ENCODE assay signal across 12 cellular contexts in the genomic region with DNA sequence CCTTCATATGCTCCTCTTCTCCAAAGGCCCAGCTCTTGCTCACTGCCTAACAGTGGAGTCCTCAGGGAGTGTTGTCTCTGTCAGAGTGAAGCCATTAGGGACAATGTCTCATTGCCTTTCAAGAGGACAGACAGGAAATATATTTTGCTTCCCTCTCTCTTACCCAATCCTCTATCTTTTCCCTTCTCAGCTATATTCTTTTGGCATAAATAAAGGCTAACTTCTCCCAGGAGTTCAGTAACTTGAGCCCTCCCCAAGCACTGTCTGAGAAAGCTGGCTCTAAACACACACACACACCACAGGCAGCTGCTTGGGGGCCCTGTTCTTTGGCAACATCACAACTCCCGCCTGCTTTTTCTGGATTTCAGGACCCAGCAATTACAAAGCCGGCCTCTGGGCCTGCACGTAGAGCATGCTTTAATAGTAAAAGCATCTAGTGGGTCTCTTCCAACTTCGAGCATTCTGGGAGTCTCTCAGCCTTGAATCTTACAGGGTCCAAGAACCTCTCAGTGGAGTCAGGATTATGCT. TPM values are rescaled to one million over a fixed set of nuclear protein-coding genes. Genes with fewer than 3 reads are reported as not detected.
DNase-seq lines count a peak whose midpoint lies in the region; ATAC-seq and TF ChIP-seq lines count a peak whose summit lies in the region.
"Had no signal": no experiment of that assay in that cellular context is flagged by ENCODE, and none has a peak within 500 bp of the region (broad histone marks: within the 10 kb centered on the region; RNA-seq: fewer than 3 reads in every experiment).

No MANE protein-coding gene starts in this region.

- no peak overlapping the region for H3K27ac ChIP-seq in PC-3 (ENCODE audit: low read length)

- no peaks in the 10 kb centered on the region for H3K27me3 ChIP-seq in PC-3 (ENCODE audit: low read length)

- DNase-seq in HEK293T (ENCODE audit: extremely low spot score), result peak; percentile 39
- DNase-seq in left colon, result peak; percentile 31 to 50
- DNase-seq in stromal cell of bone marrow (ENCODE audit: low read depth), result peak; percentile 93
- DNase-seq in PC-3, result no peak
- no peak for DNase-seq in activated CD8-positive, alpha-beta T cell treated with anti-CD3 and anti-CD28 coated beads for 36 hours
- no peak for DNase-seq in effector CD8-positive, alpha-beta T cell (lab: John Stamatoyannopoulos, UW)
- DNase-seq: activated CD4-positive, CD25-positive, alpha-beta regulatory T cell treated with anti-CD3 and anti-CD28 coated beads, Interleukin-2, amount 50 U/mL, for 72 hours; dermis blood vessel endothelial cell; NCI-H524 treated with DMSO at 0.1 percent for 48 hours had no signal

- POLR2A ChIA-PET in HEK293T (lab: Yijun Ruan, JAX) (interaction anchor here (1.2 to 1.6 kb wide), 2 partner anchors 35 to 100 kb away, joined by 3 to 6 read pairs; partner anchors contain the start of gene LAMA4), PC-3 (lab: Charles Lee; ENCODE audit: unreplicated experiment) (no interaction called here)
- POLR2A ChIA-PET in activated CD8-positive, alpha-beta T cell treated with anti-CD3 and anti-CD28 coated beads for 36 hours (lab: Charles Lee), result no interaction called here

- peak overlapping the region; percentile 4 to 56 (median 43) for H3K4me3 Mint-ChIP-seq in brain
- H3K4me3 Mint-ChIP-seq in activated CD8-positive, alpha-beta T cell treated with anti-CD3 and anti-CD28 coated beads for 36 hours, result no peak overlapping the region

- intact Hi-C loops in left colon (cut with DNase I, micrococcal nuclease), result no loop called here
- intact Hi-C loops in PC-3 (cut with micrococcal nuclease), result no loop called here
- intact Hi-C loops in activated CD8-positive, alpha-beta T cell treated with anti-CD3 and anti-CD28 coated beads for 36 hours (cut with micrococcal nuclease), result loop anchor here (5.0 kb wide), 1 partner anchor 52 kb away; no protein-coding TSS in a partner anchor

- ATAC-seq in left colon (no peak), GM21737 (IDR thresholded peaks at IDR 0.05; ENCODE audit: unreplicated experiment) (no peak), PC-3 (no peak)
- ATAC-seq in activated CD8-positive, alpha-beta T cell treated with anti-CD3 and anti-CD28 coated beads for 36 hours, result no peak

- H3K27me3 Mint-ChIP-seq in brain, result peaks cover 3% of the 10 kb centered on the region
- peaks cover 23% of the 10 kb centered on the region for H3K27me3 Mint-ChIP-seq in activated CD8-positive, alpha-beta T cell treated with anti-CD3 and anti-CD28 coated beads for 36 hours

- CTCF ChIA-PET in HEK293T (lab: Yijun Ruan, JAX) (interaction anchor here (0.5 to 1.6 kb wide), 2 partner anchors 34 to 109 kb away, joined by 4 to 5 read pairs; no protein-coding TSS in a partner anchor), PC-3 (lab: Charles Lee) (no interaction called here)
- CTCF ChIA-PET in activated CD8-positive, alpha-beta T cell treated with anti-CD3 and anti-CD28 coated beads for 36 hours (lab: Charles Lee), result interaction anchor here (1.3 to 1.6 kb wide), 3 partner anchors 109 to 126 kb away, joined by 4 to 6 read pairs (median 6); no protein-coding TSS in a partner anchor

- no peak overlapping the region for H3K4me3 ChIP-seq in PC-3 (ENCODE audit: low read length)

- no peak for TF ChIP-seq CTCF in brain (conservative IDR thresholded peaks at IDR 0.05)
- no peak for TF ChIP-seq CTCF in PC-3 (conservative IDR thresholded peaks at IDR 0.05; ENCODE audit: low read depth, low read length)
- no peak for TF ChIP-seq CTCF in activated CD8-positive, alpha-beta T cell treated with anti-CD3 and anti-CD28 coated beads for 36 hours (IDR thresholded peaks at IDR 0.05)

- no peak overlapping the region for H2AFZ ChIP-seq in PC-3 (ENCODE audit: low read length)

- H3K9ac ChIP-seq in PC-3 (ENCODE audit: low read length), result no peak overlapping the region

- H3F3A ChIP-seq in PC-3 (ENCODE audit: low read length, unreplicated experiment), result no peaks in the 10 kb centered on the region

- H3K4me1 ChIP-seq in PC-3 (ENCODE audit: insufficient read depth, low read length), result 0 out of 2 replicates have a peak, but pooled peaks cover under 1% of the 10 kb centered on the region

- no peaks in the 10 kb centered on the region for H3K79me2 ChIP-seq in PC-3 (ENCODE audit: low read length)

- H3K27ac Mint-ChIP-seq in brain, result peak overlapping the region; percentile 79 to 98 (median 95)
- no peak overlapping the region for H3K27ac Mint-ChIP-seq in activated CD8-positive, alpha-beta T cell treated with anti-CD3 and anti-CD28 coated beads for 36 hours

- BruUV-seq in PC-3 (replicated peaks; lab: Mats Ljungman, UMichigan), result no TSS peak

- H3K9me3 Mint-ChIP-seq in brain, result peaks cover 0 to 9% (median 0%) of the 10 kb centered on the region in 5 experiments
- no peaks in the 10 kb centered on the region for H3K9me3 Mint-ChIP-seq in activated CD8-positive, alpha-beta T cell treated with anti-CD3 and anti-CD28 coated beads for 36 hours

- no peaks in the 10 kb centered on the region for H3K9me3 ChIP-seq in PC-3 (ENCODE audit: low read length)

- H3K4me2 ChIP-seq in PC-3 (ENCODE audit: low read length), result no peak overlapping the region

- H3K9me2 ChIP-seq in PC-3 (replicated peaks; ENCODE audit: low read length), result no peaks in the 10 kb centered on the region

- no peaks in the 10 kb centered on the region for H4K20me1 ChIP-seq in PC-3 (ENCODE audit: low read length)

- no peaks in the 10 kb centered on the region for H3K36me3 Mint-ChIP-seq in brain
- no peaks in the 10 kb centered on the region for H3K36me3 Mint-ChIP-seq in activated CD8-positive, alpha-beta T cell treated with anti-CD3 and anti-CD28 coated beads for 36 hours (ENCODE audit: low read depth)

- H3K36me3 ChIP-seq in PC-3 (ENCODE audit: low read depth, low read length), result no peaks in the 10 kb centered on the region

- H3K4me1 Mint-ChIP-seq in brain, result peaks cover 44% of the 10 kb centered on the region
- peaks cover 25% of the 10 kb centered on the region for H3K4me1 Mint-ChIP-seq in activated CD8-positive, alpha-beta T cell treated with anti-CD3 and anti-CD28 coated beads for 36 hours (ENCODE audit: low read depth)

TF ChIP-seq in HEK293T, 16 proteins besides CTCF, POLR2A, EP300 and RAD21:
- TF ChIP-seq ZNF384 (IDR thresholded peaks at IDR 0.05), result no peak
- TF ChIP-seq HDGF (IDR thresholded peaks at IDR 0.05; ENCODE audit: borderline replicate concordance), result no peak
- peak; percentile 57 for TF ChIP-seq L3MBTL2 (conservative IDR thresholded peaks at IDR 0.05)
- no peak for TF ChIP-seq ELF4 (IDR thresholded peaks at IDR 0.05)
- TF ChIP-seq, protein P1, sequence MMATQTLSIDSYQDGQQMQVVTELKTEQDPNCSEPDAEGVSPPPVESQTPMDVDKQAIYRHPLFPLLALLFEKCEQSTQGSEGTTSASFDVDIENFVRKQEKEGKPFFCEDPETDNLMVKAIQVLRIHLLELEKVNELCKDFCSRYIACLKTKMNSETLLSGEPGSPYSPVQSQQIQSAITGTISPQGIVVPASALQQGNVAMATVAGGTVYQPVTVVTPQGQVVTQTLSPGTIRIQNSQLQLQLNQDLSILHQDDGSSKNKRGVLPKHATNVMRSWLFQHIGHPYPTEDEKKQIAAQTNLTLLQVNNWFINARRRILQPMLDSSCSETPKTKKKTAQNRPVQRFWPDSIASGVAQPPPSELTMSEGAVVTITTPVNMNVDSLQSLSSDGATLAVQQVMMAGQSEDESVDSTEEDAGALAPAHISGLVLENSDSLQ (IDR thresholded peaks at IDR 0.05), result no peak
- no peak for TF ChIP-seq SUZ12 (IDR thresholded peaks at IDR 0.05)
TF ChIP-seq in HEK293T: peak in this region for 1.

RNA-seq across cellular contexts. Expression of gene LAMA4, which starts 34.7 kb away (rescaled TPM):
- polyA plus RNA-seq in brain (ENCODE audit: insufficient read depth, low read depth, low replicate concordance), result 7.0 TPM
- total RNA-seq in left colon (10 to 100 TPM; 12.4 to 31.8 TPM), PC-3 (2014; rRNA removed) (9.4 and 18.3 TPM in 2 replicates)
- not detected for total RNA-seq in activated CD8-positive, alpha-beta T cell treated with anti-CD3 and anti-CD28 coated beads for 36 hours

RNA-seq across cellular contexts. Expression of gene RFPL4B, which starts 58.0 kb away (rescaled TPM):
- polyA plus RNA-seq in brain (ENCODE audit: insufficient read depth, low read depth, low replicate concordance), result not detected
- total RNA-seq in left colon (not detected), PC-3 (2014; rRNA removed) (0.04 and 0.12 TPM in 2 replicates)
- total RNA-seq in activated CD8-positive, alpha-beta T cell treated with anti-CD3 and anti-CD28 coated beads for 36 hours, result not detected
- total RNA-seq: lower leg skin had no signal

Comparison
In these comparisons a context has a peak if more than half of its experiments do, and no peak if none do; other contexts are left out.
1. DNase-seq: peak in HEK293T (single experiment), left colon (2 of 2) and stromal cell of bone marrow (single experiment); none in PC-3 (single experiment), activated CD8-positive, alpha-beta T cell treated with anti-CD3 and anti-CD28 coated beads for 36 hours (single experiment) and effector CD8-positive, alpha-beta T cell (single experiment).